Comparison of ENCODE assay signal across 9 cellular contexts in genomic region chr22:20551805-20552449, GRCh38. TPM values are rescaled to one million over a fixed set of nuclear protein-coding genes. Genes with fewer than 3 reads are reported as not detected.
DNase-seq lines count a peak whose midpoint lies in the region; ATAC-seq and TF ChIP-seq lines count a peak whose summit lies in the region.
"Had no signal": no experiment of that assay in that cellular context is flagged by ENCODE, and none has a peak within 500 bp of the region (broad histone marks: within the 10 kb centered on the region; RNA-seq: fewer than 3 reads in every experiment).

No MANE protein-coding gene starts in this region.

- in situ Hi-C loops in astrocyte of the spinal cord (cut with HindIII; ENCODE audit: low sequenced_read_pairs), result no loop called here

- no peaks in the 10 kb centered on the region for H3K27me3 Mint-ChIP-seq in stimulated activated memory B cell treated with anti-CD40 and anti-IgM and Interleukin-4, amounts not matched to agents 10 μg/mL and 1 μg/mL and 100 μg/mL, for 72 hours
- H3K27me3 Mint-ChIP-seq: naive B cell had no signal

- peak overlapping the region; percentile 56 for H3K27ac ChIP-seq in RWPE1
- H3K27ac ChIP-seq in right lobe of liver, result peak overlapping the region; percentile 64 to 72 (median 69)

- no peak for DNase-seq in RWPE1 (ENCODE audit: low spot score)
- no peak for DNase-seq in astrocyte of the spinal cord (ENCODE audit: low read depth, low spot score)
- DNase-seq in right lobe of liver, result no peak
- DNase-seq in GM10248 (ENCODE audit: extremely low spot score), result no peak
- DNase-seq in RKO (ENCODE audit: low spot score), result no peak
- DNase-seq: naive B cell had no signal

- CTCF ChIA-PET in RWPE1 (lab: Yijun Ruan, JAX) (no interaction called here), GM10248 (lab: Yijun Ruan, JAX) (interaction anchor here (1.6 to 12.5 kb wide), 2 partner anchors 12 to 14 kb away, joined by 3 to 100 read pairs; no protein-coding TSS in a partner anchor)

- peak in 1 of 4 donors; percentile 11 for ATAC-seq in right lobe of liver
- no peak for ATAC-seq in stimulated activated memory B cell treated with anti-CD40 and anti-IgM and Interleukin-4, amounts not matched to agents 10 μg/mL and 1 μg/mL and 100 μg/mL, for 72 hours
- no peak for ATAC-seq in GM21737 (IDR thresholded peaks at IDR 0.05; ENCODE audit: unreplicated experiment)
- no peak for ATAC-seq in GM18861 (IDR thresholded peaks at IDR 0.05; ENCODE audit: unreplicated experiment)

- no peaks in the 10 kb centered on the region for H3K9me3 Mint-ChIP-seq in stimulated activated memory B cell treated with anti-CD40 and anti-IgM and Interleukin-4, amounts not matched to agents 10 μg/mL and 1 μg/mL and 100 μg/mL, for 72 hours
- H3K9me3 Mint-ChIP-seq: naive B cell had no signal

- peak overlapping the region; percentile 61 for H3K4me3 Mint-ChIP-seq in stimulated activated memory B cell treated with anti-CD40 and anti-IgM and Interleukin-4, amounts not matched to agents 10 μg/mL and 1 μg/mL and 100 μg/mL, for 72 hours

- POLR2A ChIA-PET in RWPE1 (lab: Yijun Ruan, JAX; ENCODE audit: low non-redundant PET) (no interaction called here), GM10248 (lab: Yijun Ruan, JAX) (no interaction called here)

- intact Hi-C loops in right lobe of liver (cut with DNase I), result no loop called here

- WGBS in right lobe of liver (ENCODE audit: insufficient coverage, low coverage, low lambda C conversion rate, missing lambda C conversion rate), result 79% methylated on average over 2 of the region's 8 CpGs

- H3K27ac Mint-ChIP-seq in stimulated activated memory B cell treated with anti-CD40 and anti-IgM and Interleukin-4, amounts not matched to agents 10 μg/mL and 1 μg/mL and 100 μg/mL, for 72 hours, result peak overlapping the region; percentile 96

- H3K36me3 Mint-ChIP-seq in stimulated activated memory B cell treated with anti-CD40 and anti-IgM and Interleukin-4, amounts not matched to agents 10 μg/mL and 1 μg/mL and 100 μg/mL, for 72 hours, result peaks cover 23% of the 10 kb centered on the region

- peaks cover 0 to 36% (median 13%) of the 10 kb centered on the region in 4 donors for H3K4me1 ChIP-seq in right lobe of liver

- no peak overlapping the region for H3K4me3 ChIP-seq in astrocyte of the spinal cord (ENCODE audit: low read depth, low read length)
- no peak overlapping the region for H3K4me3 ChIP-seq in right lobe of liver

- TF ChIP-seq POLR2A in right lobe of liver (IDR thresholded peaks at IDR 0.05), result no peak

- H3K9me3 ChIP-seq in right lobe of liver, result no peaks in the 10 kb centered on the region

- TF ChIP-seq CTCF in RWPE1 (conservative IDR thresholded peaks at IDR 0.05; ENCODE audit: low read depth), result no peak
- peak; percentile 46 for TF ChIP-seq CTCF in astrocyte of the spinal cord (IDR thresholded peaks at IDR 0.05; ENCODE audit: low read depth, low read length)
- peak in 1 of 4 donors; percentile 20 for TF ChIP-seq CTCF in right lobe of liver (IDR thresholded peaks at IDR 0.05)
- no peak for TF ChIP-seq CTCF in GM10248 (IDR thresholded peaks at IDR 0.05; ENCODE audit: control extremely low read depth, extremely low read depth, low read depth, missing control alignments)

- no peaks in the 10 kb centered on the region for H3K27me3 ChIP-seq in right lobe of liver

- H3K36me3 ChIP-seq in right lobe of liver, result peaks cover 0 to 17% (median 7%) of the 10 kb centered on the region in 4 donors

- H3K4me1 Mint-ChIP-seq in stimulated activated memory B cell treated with anti-CD40 and anti-IgM and Interleukin-4, amounts not matched to agents 10 μg/mL and 1 μg/mL and 100 μg/mL, for 72 hours, result peaks cover 50% of the 10 kb centered on the region

RNA-seq across cellular contexts. Expression of gene MED15, which starts 44.5 kb away (rescaled TPM):
- 10 to 100 TPM; 15.7 to 34.7 (median 23.6) TPM for total RNA-seq in right lobe of liver

RNA-seq across cellular contexts. Expression of gene KLHL22, which starts 56.3 kb away (rescaled TPM):
- total RNA-seq in right lobe of liver, result 10 to 100 TPM in 3 of 6 experiments, 1 to 10 TPM in 3; 9.0 to 14.2 (median 10.2) TPM
